2 cellular contexts compared by ENCODE assay signal in genomic region chr6:42232035-42232434, GRCh38.
A peak's percentile ranks its signal among the peaks of the same experiment; 100 is the strongest.
TF ChIP-seq lines count a peak whose summit lies in the region.

No MANE protein-coding gene starts in this region.

TF ChIP-seq in WTC11, 78 proteins besides CTCF, POLR2A, EP300 and RAD21:
- TF ChIP-seq ATF3 (CRISPR knock-in tag; conservative IDR thresholded peaks at IDR 0.05) (no peak), PRDM15 (CRISPR knock-in tag; IDR thresholded peaks at IDR 0.05) (no peak), TEAD1 (CRISPR knock-in tag; IDR thresholded peaks at IDR 0.05) (no peak), TEAD4 (CRISPR knock-in tag; IDR thresholded peaks at IDR 0.05) (no peak), FOXJ3 (CRISPR knock-in tag; IDR thresholded peaks at IDR 0.05; ENCODE audit: borderline replicate concordance) (no peak), SOX15 (CRISPR knock-in tag; IDR thresholded peaks at IDR 0.05) (no peak)

TF ChIP-seq in K562, 482 proteins besides CTCF, POLR2A, EP300 and RAD21:
- TF ChIP-seq ZBTB17 (CRISPR knock-in tag; IDR thresholded peaks at IDR 0.05) (peak; percentile 91), ZMIZ1 (IDR thresholded peaks at IDR 0.05; ENCODE audit: low read depth in 2 of 2, low read length in 2 of 2) (peak in 1 of 2 experiments; percentile 61; a peak in 1 of 4 replicates), PBX2 (CRISPR knock-in tag; IDR thresholded peaks at IDR 0.05; ENCODE audit: low read depth) (no peak), PBX2 (tag; conservative IDR thresholded peaks at IDR 0.05; ENCODE audit: low read depth) (0 out of 2 replicates have a peak, but pooled peaks have one; percentile 22), HINFP (tag; conservative IDR thresholded peaks at IDR 0.05; ENCODE audit: low read depth) (no peak), CBFA2T3 (IDR thresholded peaks at IDR 0.05) (peak; percentile 44; the same call in 1 of the 2 replicates), ESRRB (CRISPR knock-in tag; IDR thresholded peaks at IDR 0.05; ENCODE audit: borderline replicate concordance) (no peak), MEIS2 (IDR thresholded peaks at IDR 0.05; ENCODE audit: partially characterized antibody) (peak; percentile 28), PHF21A (IDR thresholded peaks at IDR 0.05; ENCODE audit: borderline replicate concordance, low read depth) (0 out of 2 replicates have a peak, but pooled peaks have one; percentile 13), CBFA2T2 (conservative IDR thresholded peaks at IDR 0.05) (0 out of 2 replicates have a peak, but pooled peaks have one; percentile 4)
- TF ChIP-seq, protein P1, sequence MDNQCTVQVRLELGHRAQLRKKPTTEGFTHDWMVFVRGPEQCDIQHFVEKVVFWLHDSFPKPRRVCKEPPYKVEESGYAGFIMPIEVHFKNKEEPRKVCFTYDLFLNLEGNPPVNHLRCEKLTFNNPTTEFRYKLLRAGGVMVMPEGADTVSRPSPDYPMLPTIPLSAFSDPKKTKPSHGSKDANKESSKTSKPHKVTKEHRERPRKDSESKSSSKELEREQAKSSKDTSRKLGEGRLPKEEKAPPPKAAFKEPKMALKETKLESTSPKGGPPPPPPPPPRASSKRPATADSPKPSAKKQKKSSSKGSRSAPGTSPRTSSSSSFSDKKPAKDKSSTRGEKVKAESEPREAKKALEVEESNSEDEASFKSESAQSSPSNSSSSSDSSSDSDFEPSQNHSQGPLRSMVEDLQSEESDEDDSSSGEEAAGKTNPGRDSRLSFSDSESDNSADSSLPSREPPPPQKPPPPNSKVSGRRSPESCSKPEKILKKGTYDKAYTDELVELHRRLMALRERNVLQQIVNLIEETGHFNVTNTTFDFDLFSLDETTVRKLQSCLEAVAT (IDR thresholded peaks at IDR 0.05), result peak in 1 of 2 experiments; percentile 95; a peak in 2 of 4 replicates
- TF ChIP-seq, protein P2, sequence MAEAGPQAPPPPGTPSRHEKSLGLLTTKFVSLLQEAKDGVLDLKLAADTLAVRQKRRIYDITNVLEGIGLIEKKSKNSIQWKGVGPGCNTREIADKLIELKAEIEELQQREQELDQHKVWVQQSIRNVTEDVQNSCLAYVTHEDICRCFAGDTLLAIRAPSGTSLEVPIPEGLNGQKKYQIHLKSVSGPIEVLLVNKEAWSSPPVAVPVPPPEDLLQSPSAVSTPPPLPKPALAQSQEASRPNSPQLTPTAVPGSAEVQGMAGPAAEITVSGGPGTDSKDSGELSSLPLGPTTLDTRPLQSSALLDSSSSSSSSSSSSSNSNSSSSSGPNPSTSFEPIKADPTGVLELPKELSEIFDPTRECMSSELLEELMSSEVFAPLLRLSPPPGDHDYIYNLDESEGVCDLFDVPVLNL (CRISPR knock-in tag; IDR thresholded peaks at IDR 0.05; ENCODE audit: low read depth), result no peak
